Comparison of ENCODE assay signal across 17 cellular contexts in genomic region chr18:78743078-78743477, GRCh38.
A peak's percentile ranks its signal among the peaks of the same experiment; 100 is the strongest.
DNase-seq lines count a peak whose midpoint lies in the region; ATAC-seq, FAIRE-seq and TF ChIP-seq lines count a peak whose summit lies in the region.
"Had no signal": no experiment of that assay in that cellular context is flagged by ENCODE, and none has a peak within 500 bp of the region (broad histone marks: within the 10 kb centered on the region; RNA-seq: fewer than 3 reads in every experiment).

No MANE protein-coding gene starts in this region.

- H3K4me3 ChIP-seq in K562, result no peak overlapping the region
- H3K4me3 ChIP-seq: GM23338 had no signal

- H3K4me1 ChIP-seq in K562 (replicated peaks in 1 of 2; ENCODE audit: control insufficient read depth in 2 of 2, insufficient read depth in 2 of 2, low read length in 2 of 2), result no peaks in the 10 kb centered on the region

- TF ChIP-seq CTCF in K562 (IDR thresholded peaks at IDR 0.05 in 2 of 3, conservative IDR thresholded peaks at IDR 0.05 in 1 of 3; ENCODE audit: insufficient read depth in 2 of 3, low read depth in 1 of 3, low read length in 3 of 3), result no peak

- no peak overlapping the region for H3K9ac ChIP-seq in K562 (ENCODE audit: insufficient read depth in 1 of 2, low read depth in 2 of 2, low read length in 2 of 2)

- CTCF ChIA-PET in K562 (lab: Yijun Ruan, JAX; ENCODE audit: low intra/inter-chr PET ratio), result no interaction called here

- BruUV-seq in K562 (replicated peaks; lab: Mats Ljungman, UMichigan), result no TSS peak

- POLR2A ChIA-PET in K562 (lab: Yijun Ruan, JAX), result no interaction called here

- intact Hi-C loops in K562 (cut with micrococcal nuclease), result no loop called here
- intact Hi-C loops in posterior vena cava (cut with DNase I), result no loop called here

- no peak overlapping the region for H3K4me2 ChIP-seq in K562 (ENCODE audit: insufficient read depth, low read length)
- H3K4me2 ChIP-seq: GM23338 had no signal

- H3K27ac ChIP-seq in K562 (ENCODE audit: extremely low read depth, low read depth, low read length), result no peak overlapping the region

- H3K9me3 ChIP-seq in K562 (replicated peaks; ENCODE audit: control insufficient read depth, insufficient read depth, low read depth, low read length), result no peaks in the 10 kb centered on the region

- no peaks in the 10 kb centered on the region for H3K9me1 ChIP-seq in K562 (ENCODE audit: control insufficient read depth, insufficient read depth, low read length)

- no peak overlapping the region for H2AFZ ChIP-seq in K562 (ENCODE audit: low read depth, low read length)
- H2AFZ ChIP-seq: GM23338 had no signal

- TF ChIP-seq RAD21 in K562 (CRISPR knock-in tag; conservative IDR thresholded peaks at IDR 0.05 in 1 of 2, IDR thresholded peaks at IDR 0.05 in 1 of 2), result no peak

- no peak for FAIRE-seq in K562 (lab: Jason Lieb, UNC)
- FAIRE-seq: A204.1, GM12891, HTR-8/SVneo had no signal

- no peaks in the 10 kb centered on the region for H3K79me2 ChIP-seq in K562 (ENCODE audit: control insufficient read depth, insufficient read depth, low read length)

- DNase-seq in K562 (ENCODE audit: extremely low read depth in 1 of 4, low spot score in 3 of 4), result no peak
- peak; percentile 21 for DNase-seq in left lobe of liver (ENCODE audit: low spot score)
- DNase-seq in posterior vena cava (ENCODE audit: low spot score), result peak; percentile 52
- no peak for DNase-seq in NCI-H2196 (lab: John Stamatoyannopoulos, UW; ENCODE audit: unreplicated experiment)
- no peak for DNase-seq in NCI-H1930 (lab: John Stamatoyannopoulos, UW)
- no peak for DNase-seq in NOMO-1 (lab: John Stamatoyannopoulos, UW; ENCODE audit: unreplicated experiment in 2 of 2)
- DNase-seq: C1 segment of cervical spinal cord; Calu3; CD4-positive, alpha-beta T cell; DMS 273 treated with DMSO at 0.1 percent for 48 hours; DMS79; H7 had no signal

- H3K36me3 ChIP-seq in K562 (ENCODE audit: control insufficient read depth, insufficient read depth, low read length), result no peaks in the 10 kb centered on the region

- H4K20me1 ChIP-seq in K562 (replicated peaks; ENCODE audit: control insufficient read depth, insufficient read depth, low read length), result no peaks in the 10 kb centered on the region

- no peak for TF ChIP-seq EP300 in K562 (IDR thresholded peaks at IDR 0.05; ENCODE audit: low read length)

- in situ Hi-C loops in K562 (cut with MboI), result no loop called here

- ATAC-seq in K562 (no peak), left lobe of liver (no peak), HG02610 (IDR thresholded peaks at IDR 0.05; ENCODE audit: unreplicated experiment) (no peak)
- ATAC-seq: GM23338 had no signal

- WGBS in K562 (ENCODE audit: insufficient coverage, low coverage, missing lambda C conversion rate), result 3% methylated on average over 5 of the region's 9 CpGs

- H3K27me3 ChIP-seq in K562 (ENCODE audit: control insufficient read depth in 2 of 2, insufficient read depth in 2 of 2, low read length in 2 of 2), result peaks cover 0 to 27% of the 10 kb centered on the region in 2 experiments; a peak in 2 of 5 replicates

- no peak for TF ChIP-seq POLR2A in K562 (conservative IDR thresholded peaks at IDR 0.05)

TF ChIP-seq in K562, 482 proteins besides CTCF, POLR2A, EP300 and RAD21:
- peak; percentile 61 for TF ChIP-seq MGA (IDR thresholded peaks at IDR 0.05)
- no peak for TF ChIP-seq E4F1 (CRISPR knock-in tag; IDR thresholded peaks at IDR 0.05; ENCODE audit: borderline replicate concordance)
- TF ChIP-seq L3MBTL2 (IDR thresholded peaks at IDR 0.05), result peak; percentile 34; the same call in 1 of the 2 replicates
- TF ChIP-seq MEF2D (tag; conservative IDR thresholded peaks at IDR 0.05; ENCODE audit: low read depth), result no peak

Comparison
In these comparisons a context has a peak if more than half of its experiments do, and no peak if none do; other contexts are left out.
1. DNase-seq: peak in left lobe of liver (single experiment) and posterior vena cava (single experiment); none in K562 (0 of 4), NCI-H2196 (single experiment), NCI-H1930 (0 of 2) and NOMO-1 (0 of 2).